Comparison of ENCODE assay signal across 8 cellular contexts in genomic region chr19:10601999-10602329, GRCh38. TPM values are rescaled to one million over a fixed set of nuclear protein-coding genes. Genes with fewer than 3 reads are reported as not detected.
A peak's percentile ranks its signal among the peaks of the same experiment; 100 is the strongest.
DNase-seq lines count a peak whose midpoint lies in the region; ATAC-seq and TF ChIP-seq lines count a peak whose summit lies in the region.

No MANE protein-coding gene starts in this region.

- H3K27ac Mint-ChIP-seq in activated T-helper 17 cell treated with anti-CD3 and anti-CD28 coated beads, Interleukin-2, amount 50 U/mL, for 72 hours: no peak overlapping the region

- ATAC-seq in Right ventricle myocardium inferior (no peak), HG02970 (IDR thresholded peaks at IDR 0.05; ENCODE audit: low FRiP score, unreplicated experiment) (no peak)
- ATAC-seq in activated T-helper 17 cell treated with anti-CD3 and anti-CD28 coated beads, Interleukin-2, amount 50 U/mL, for 72 hours (replicated peaks): no peak

- H3K4me1 Mint-ChIP-seq in activated T-helper 17 cell treated with anti-CD3 and anti-CD28 coated beads, Interleukin-2, amount 50 U/mL, for 72 hours: peaks cover 16% of the 10 kb centered on the region

- no peaks in the 10 kb centered on the region for H3K9me3 Mint-ChIP-seq in activated T-helper 17 cell treated with anti-CD3 and anti-CD28 coated beads, Interleukin-2, amount 50 U/mL, for 72 hours

- H3K4me3 Mint-ChIP-seq in activated T-helper 17 cell treated with anti-CD3 and anti-CD28 coated beads, Interleukin-2, amount 50 U/mL, for 72 hours: peak overlapping the region; percentile 88

- H3K36me3 ChIP-seq in cardiac muscle cell (no peaks in the 10 kb centered on the region), mesodermal cell (ENCODE audit: control insufficient read depth, insufficient read depth, low read length) (no peaks in the 10 kb centered on the region), tibial artery (no peaks in the 10 kb centered on the region)

- intact Hi-C loops in Right ventricle myocardium inferior (cut with DNase I) (no loop called here), tibial artery (cut with DNase I; ENCODE audit: low total_unique reads) (no loop called here)

- WGBS in mesodermal cell (ENCODE audit: insufficient coverage in 2 of 2), 2 experiments: 42 to 70% methylated on average over 2 of the region's 7 CpGs

- H3K4me3 ChIP-seq in cardiac muscle cell (peak overlapping the region; percentile 10), mesodermal cell (ENCODE audit: extremely low read depth, insufficient read depth, low read length, poor library complexity, severe bottlenecking) (peak overlapping the region; percentile 5), tibial artery (peak overlapping the region; percentile 88 to 97)

- no peaks in the 10 kb centered on the region for H3K27me3 Mint-ChIP-seq in activated T-helper 17 cell treated with anti-CD3 and anti-CD28 coated beads, Interleukin-2, amount 50 U/mL, for 72 hours

- no peaks in the 10 kb centered on the region for H3K27me3 ChIP-seq in cardiac muscle cell
- H3K27me3 ChIP-seq in tibial artery: no peaks in the 10 kb centered on the region

- TF ChIP-seq CTCF in cardiac muscle cell (IDR thresholded peaks at IDR 0.05; ENCODE audit: low read depth, low read length) (no peak), tibial artery (IDR thresholded peaks at IDR 0.05) (no peak)

- no peaks in the 10 kb centered on the region for H3K9me3 ChIP-seq in cardiac muscle cell (ENCODE audit: low read depth)
- H3K9me3 ChIP-seq in mesodermal cell (ENCODE audit: control insufficient read depth, low read length): no peaks in the 10 kb centered on the region
- H3K9me3 ChIP-seq in tibial artery: no peaks in the 10 kb centered on the region

- H3K4me1 ChIP-seq in cardiac muscle cell (ENCODE audit: low read depth): peaks cover 11% of the 10 kb centered on the region
- peaks cover 17% of the 10 kb centered on the region for H3K4me1 ChIP-seq in mesodermal cell (ENCODE audit: control insufficient read depth, insufficient read depth, low read length, poor library complexity, severe bottlenecking)
- peaks cover 0 to 33% (median 22%) of the 10 kb centered on the region in 4 donors for H3K4me1 ChIP-seq in tibial artery

- peaks cover 20% of the 10 kb centered on the region for H3K36me3 Mint-ChIP-seq in activated T-helper 17 cell treated with anti-CD3 and anti-CD28 coated beads, Interleukin-2, amount 50 U/mL, for 72 hours (ENCODE audit: low read depth)

- DNase-seq in cardiac muscle cell (ENCODE audit: low read depth in 1 of 2, low spot score in 1 of 2) (no peak), Right ventricle myocardium inferior (ENCODE audit: missing footprints) (no peak), tibial artery (no peak), NCI-H2081 treated with DMSO at 0.1 percent for 48 hours (lab: John Stamatoyannopoulos, UW) (no peak)
- no peak for DNase-seq in activated effector memory CD4-positive, alpha-beta T cell treated with anti-CD3 and anti-CD28 coated beads, Interleukin-2, amount 50 U/mL, for 16 hours

- H3K27ac ChIP-seq in cardiac muscle cell (no peak overlapping the region), mesodermal cell (ENCODE audit: low read depth, low read length, severe bottlenecking) (peak overlapping the region; percentile 53), tibial artery (peak overlapping the region in 1 of 2 donors; percentile 96)

RNA-seq across cellular contexts. Expression of gene AP1M2, which starts 14.9 kb away (rescaled TPM):
- 0.12 TPM in 1 of 2 replicates, not detected in the other for total RNA-seq in cardiac muscle cell
- polyA plus RNA-seq in cardiac muscle cell: 0.28 TPM in 1 of 2 replicates, not detected in the other
- not detected for total RNA-seq in Right ventricle myocardium inferior
- not detected for total RNA-seq in activated T-helper 17 cell treated with anti-CD3 and anti-CD28 coated beads, Interleukin-2, amount 50 U/mL, for 72 hours
- 3.7 TPM for polyA plus RNA-seq in mesodermal cell (2013, experiment 1 of 2)
- polyA plus RNA-seq in mesodermal cell (2013, experiment 2 of 2): 4.4 TPM

RNA-seq across cellular contexts. Expression of gene SLC44A2, which starts 23.4 kb away (rescaled TPM):
- 78.8 and 109 TPM in 2 replicates for total RNA-seq in cardiac muscle cell
- polyA plus RNA-seq in cardiac muscle cell: 108 and 162 TPM in 2 replicates
- total RNA-seq in Right ventricle myocardium inferior: 71.4 TPM
- 10 to 100 TPM; 64.8 to 84.9 TPM for total RNA-seq in activated T-helper 17 cell treated with anti-CD3 and anti-CD28 coated beads, Interleukin-2, amount 50 U/mL, for 72 hours
- 139 TPM for polyA plus RNA-seq in mesodermal cell (2013, experiment 1 of 2)
- 118 TPM for polyA plus RNA-seq in mesodermal cell (2013, experiment 2 of 2)

RNA-seq across cellular contexts. Expression of gene CDKN2D, which starts 33.2 kb away (rescaled TPM):
- total RNA-seq in cardiac muscle cell: 11.1 and 15.3 TPM in 2 replicates
- polyA plus RNA-seq in cardiac muscle cell: 17.6 and 33.4 TPM in 2 replicates
- 9.9 TPM for total RNA-seq in Right ventricle myocardium inferior
- 10 to 100 TPM; 21.2 to 46.6 TPM for total RNA-seq in activated T-helper 17 cell treated with anti-CD3 and anti-CD28 coated beads, Interleukin-2, amount 50 U/mL, for 72 hours
- polyA plus RNA-seq in mesodermal cell (2013, experiment 1 of 2): 9.1 TPM
- polyA plus RNA-seq in mesodermal cell (2013, experiment 2 of 2): 6.8 TPM

RNA-seq across cellular contexts. Expression of gene KRI1, which starts 36.2 kb away (rescaled TPM):
- 15.3 and 28.3 TPM in 2 replicates for total RNA-seq in cardiac muscle cell
- 26.1 and 34.9 TPM in 2 replicates for polyA plus RNA-seq in cardiac muscle cell
- total RNA-seq in Right ventricle myocardium inferior: 10.8 TPM
- 10 to 100 TPM; 43.3 to 52.5 TPM for total RNA-seq in activated T-helper 17 cell treated with anti-CD3 and anti-CD28 coated beads, Interleukin-2, amount 50 U/mL, for 72 hours
- polyA plus RNA-seq in mesodermal cell (2013, experiment 1 of 2): 15.6 TPM
- 16.4 TPM for polyA plus RNA-seq in mesodermal cell (2013, experiment 2 of 2)

RNA-seq across cellular contexts. Expression of gene ILF3, which starts 52.2 kb away (rescaled TPM):
- 180 and 224 TPM in 2 replicates for total RNA-seq in cardiac muscle cell
- polyA plus RNA-seq in cardiac muscle cell: 181 and 191 TPM in 2 replicates
- total RNA-seq in Right ventricle myocardium inferior: 101 TPM
- 100 to 1,000 TPM; 286 to 439 TPM for total RNA-seq in activated T-helper 17 cell treated with anti-CD3 and anti-CD28 coated beads, Interleukin-2, amount 50 U/mL, for 72 hours
- polyA plus RNA-seq in mesodermal cell (2013, experiment 1 of 2): 241 TPM
- 216 TPM for polyA plus RNA-seq in mesodermal cell (2013, experiment 2 of 2)

Comparison
In these comparisons a context has a peak if more than half of its experiments do, and no peak if none do; other contexts are left out.
1. H3K4me3 ChIP-seq: peak in every context shown above with its lines; median percentile 92 in tibial artery; 10 in cardiac muscle cell; 5 in mesodermal cell.